1 cellular context compared by ENCODE assay signal in the genomic region with DNA sequence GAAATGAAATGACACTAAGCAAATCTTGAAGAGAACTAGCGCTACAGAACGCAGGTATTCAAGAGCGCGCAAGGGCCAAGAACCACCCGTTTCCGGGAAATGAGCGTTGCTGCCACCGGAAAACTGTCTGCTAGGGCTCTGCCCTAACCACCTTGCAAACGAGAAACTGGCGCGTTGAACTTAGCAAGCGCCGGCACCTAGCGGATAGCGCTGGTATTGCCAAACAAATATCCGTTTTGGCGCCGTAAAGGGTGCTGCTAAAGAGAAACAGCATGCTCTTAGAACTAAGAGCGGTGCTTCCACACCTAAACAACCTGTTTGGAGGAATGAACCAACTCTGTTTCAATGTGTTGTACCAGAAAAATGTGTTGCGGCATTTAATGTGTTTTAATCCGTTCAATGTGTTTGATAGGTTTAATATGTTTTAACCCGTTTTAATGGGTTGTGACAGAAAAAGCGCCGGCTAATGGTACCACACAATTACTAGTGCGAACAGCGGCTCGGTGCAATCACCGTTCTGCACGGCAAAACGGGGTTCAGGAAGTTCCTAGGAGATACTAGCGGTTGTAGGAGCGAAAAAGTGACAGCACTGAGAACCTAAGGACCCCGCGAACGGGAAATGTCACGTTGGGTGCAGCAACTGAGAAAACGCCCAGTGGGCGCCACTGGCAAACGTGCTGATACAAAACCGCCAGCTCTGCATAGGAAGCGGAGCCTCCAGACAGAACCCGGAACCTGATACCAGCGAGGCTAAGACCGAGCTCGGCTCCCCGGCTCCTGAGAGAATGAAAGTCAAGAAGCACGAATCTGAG.
TF ChIP-seq lines count a peak whose summit lies in the region.

ANXA2R (minus strand) TSS at position 33 of the 812 bp plus-strand sequence. CDS start 273 bp downstream, outside the sequence.

TF ChIP-seq in K562, 482 proteins besides CTCF, POLR2A, EP300 and RAD21 (continued from another document):
- TF ChIP-seq ZNF431 (CRISPR knock-in tag; IDR thresholded peaks at IDR 0.05) (peak; percentile 59; the same call in 1 of the 2 replicates), ZNF347 (CRISPR knock-in tag; IDR thresholded peaks at IDR 0.05; ENCODE audit: low read depth) (no peak), ZNF764 (CRISPR knock-in tag; IDR thresholded peaks at IDR 0.05; ENCODE audit: low read depth) (no peak), RCOR1 (IDR thresholded peaks at IDR 0.05; ENCODE audit: borderline replicate concordance in 1 of 2, low read depth in 2 of 2, low read length in 2 of 2) (peak; percentile 46 to 78; a peak in 3 of 4 replicates), ERF (CRISPR knock-in tag; IDR thresholded peaks at IDR 0.05) (no peak), RNF2 (IDR thresholded peaks at IDR 0.05) (peak; percentile 50), SMARCC2 (IDR thresholded peaks at IDR 0.05; ENCODE audit: low read depth) (no peak), TARDBP (IDR thresholded peaks at IDR 0.05) (no peak)
- TF ChIP-seq, protein P1, sequence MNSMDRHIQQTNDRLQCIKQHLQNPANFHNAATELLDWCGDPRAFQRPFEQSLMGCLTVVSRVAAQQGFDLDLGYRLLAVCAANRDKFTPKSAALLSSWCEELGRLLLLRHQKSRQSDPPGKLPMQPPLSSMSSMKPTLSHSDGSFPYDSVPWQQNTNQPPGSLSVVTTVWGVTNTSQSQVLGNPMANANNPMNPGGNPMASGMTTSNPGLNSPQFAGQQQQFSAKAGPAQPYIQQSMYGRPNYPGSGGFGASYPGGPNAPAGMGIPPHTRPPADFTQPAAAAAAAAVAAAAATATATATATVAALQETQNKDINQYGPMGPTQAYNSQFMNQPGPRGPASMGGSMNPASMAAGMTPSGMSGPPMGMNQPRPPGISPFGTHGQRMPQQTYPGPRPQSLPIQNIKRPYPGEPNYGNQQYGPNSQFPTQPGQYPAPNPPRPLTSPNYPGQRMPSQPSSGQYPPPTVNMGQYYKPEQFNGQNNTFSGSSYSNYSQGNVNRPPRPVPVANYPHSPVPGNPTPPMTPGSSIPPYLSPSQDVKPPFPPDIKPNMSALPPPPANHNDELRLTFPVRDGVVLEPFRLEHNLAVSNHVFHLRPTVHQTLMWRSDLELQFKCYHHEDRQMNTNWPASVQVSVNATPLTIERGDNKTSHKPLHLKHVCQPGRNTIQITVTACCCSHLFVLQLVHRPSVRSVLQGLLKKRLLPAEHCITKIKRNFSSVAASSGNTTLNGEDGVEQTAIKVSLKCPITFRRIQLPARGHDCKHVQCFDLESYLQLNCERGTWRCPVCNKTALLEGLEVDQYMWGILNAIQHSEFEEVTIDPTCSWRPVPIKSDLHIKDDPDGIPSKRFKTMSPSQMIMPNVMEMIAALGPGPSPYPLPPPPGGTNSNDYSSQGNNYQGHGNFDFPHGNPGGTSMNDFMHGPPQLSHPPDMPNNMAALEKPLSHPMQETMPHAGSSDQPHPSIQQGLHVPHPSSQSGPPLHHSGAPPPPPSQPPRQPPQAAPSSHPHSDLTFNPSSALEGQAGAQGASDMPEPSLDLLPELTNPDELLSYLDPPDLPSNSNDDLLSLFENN (IDR thresholded peaks at IDR 0.05; ENCODE audit: low read depth in 2 of 2, low read length in 2 of 2), result no peak
